1 cellular context compared by ENCODE assay signal in genomic region chr20:47452736-47453161, GRCh38.
TF ChIP-seq lines count a peak whose summit lies in the region.

No MANE protein-coding gene starts in this region.

TF ChIP-seq in HCT116, 20 proteins besides CTCF, POLR2A, EP300 and RAD21 (continued from another document):
- TF ChIP-seq POLR2AphosphoS5 (IDR thresholded peaks at IDR 0.05; ENCODE audit: low read depth, low read length) = no peak
- no peak for TF ChIP-seq SP1 (IDR thresholded peaks at IDR 0.05; ENCODE audit: low read depth)
- no peak for TF ChIP-seq YY1 (IDR thresholded peaks at IDR 0.05; ENCODE audit: extremely low read depth, insufficient replicate concordance, low read depth, low read length)
- TF ChIP-seq EZH2phosphoT487 (IDR thresholded peaks at IDR 0.05; ENCODE audit: borderline replicate concordance) = no peak
- no peak for TF ChIP-seq ATF3 (IDR thresholded peaks at IDR 0.05)
- no peak; the same call in 1 of the 2 replicates for TF ChIP-seq MAX (IDR thresholded peaks at IDR 0.05)
- no peak for TF ChIP-seq JUND (IDR thresholded peaks at IDR 0.05)
- no peak for TF ChIP-seq EGR1 (IDR thresholded peaks at IDR 0.05; ENCODE audit: low read depth)
- TF ChIP-seq CEBPB (IDR thresholded peaks at IDR 0.05; ENCODE audit: low read depth) = no peak
- TF ChIP-seq CBX3 (IDR thresholded peaks at IDR 0.05; ENCODE audit: low read depth) = no peak
- TF ChIP-seq SRF (IDR thresholded peaks at IDR 0.05; ENCODE audit: low read depth) = no peak
- TF ChIP-seq SIN3A (IDR thresholded peaks at IDR 0.05; ENCODE audit: low read depth) = no peak
